Comparison of ENCODE assay signal across 20 cellular contexts in the genomic region with DNA sequence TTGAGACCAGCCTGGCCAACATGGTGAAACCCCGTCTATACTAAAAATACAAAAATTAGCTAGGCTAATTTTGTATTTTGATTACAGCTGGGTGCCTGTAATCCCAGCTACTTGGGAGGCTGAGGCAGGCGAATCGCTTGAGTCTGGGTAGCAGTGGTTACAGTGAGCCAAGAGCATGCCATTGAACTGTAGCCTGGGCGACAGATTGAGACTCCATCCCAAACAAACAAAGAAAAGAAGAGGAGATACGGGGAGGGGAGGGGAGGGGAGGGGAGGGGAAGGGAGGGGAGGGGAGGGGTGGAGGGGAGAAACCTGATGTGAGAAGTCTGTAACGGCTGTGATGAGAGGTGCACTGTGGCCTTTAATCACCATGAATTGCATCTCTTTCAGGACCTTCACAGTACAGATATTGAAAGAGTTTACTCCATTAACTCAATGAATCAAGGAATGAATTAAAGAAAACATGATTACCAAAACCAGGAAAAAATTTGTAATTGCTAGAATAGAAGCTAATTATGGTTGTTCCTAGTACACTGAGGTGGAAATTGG.
"Had no signal": no experiment of that assay in that cellular context is flagged by ENCODE, and none has a peak within 500 bp of the region (broad histone marks: within the 10 kb centered on the region; RNA-seq: fewer than 3 reads in every experiment).

No MANE protein-coding gene starts in this region.

- DNase-seq: Karpas-422, KBM-7, MM.1S, NCI-H1092 treated with DMSO at 0.1 percent for 48 hours, NCI-H1436, NCI-H187, NCI-H2029, NCI-H2171, NCI-H226, NCI-H446, NCI-H510A, NCI-H524 treated with DMSO at 0.1 percent for 48 hours, PC-3, SHP77, T-helper 1 cell, T-helper 17 cell had no signal

- ATAC-seq: Panc1, PC-3, SK-N-SH treated with all-trans-retinoic acid at 6 μM for 48 hours, T-helper 17 cell had no signal

- H3K36me3 Mint-ChIP-seq: IgD-negative memory B cell had no signal

- H3K27ac ChIP-seq: RWPE1 had no signal

- H3K4me3 Mint-ChIP-seq: T-helper 17 cell had no signal

- H3K27ac Mint-ChIP-seq: IgD-negative memory B cell, T-helper 17 cell had no signal

- H3K27me3 Mint-ChIP-seq: IgD-negative memory B cell, T-helper 17 cell had no signal

- H3K4me1 Mint-ChIP-seq: IgD-negative memory B cell, T-helper 17 cell had no signal

- H3K9me3 Mint-ChIP-seq: IgD-negative memory B cell had no signal
